In genomic region chr12:98369601-98370000, GRCh38 we compare ENCODE assay signal across 26 cellular contexts.
"Had no signal": no experiment of that assay in that cellular context is flagged by ENCODE, and none has a peak within 500 bp of the region (broad histone marks: within the 10 kb centered on the region; RNA-seq: fewer than 3 reads in every experiment).

No MANE protein-coding gene starts in this region.

- H3K27me3 ChIP-seq: body of pancreas had no signal

- H3K9me3 ChIP-seq: body of pancreas had no signal

- DNase-seq: activated CD4-positive, alpha-beta T cell treated with anti-CD3 and anti-CD28 coated beads for 48 hours; activated CD4-positive, alpha-beta T cell treated with anti-CD3 and anti-CD28 coated beads, Interleukin-2, amount 50 U/mL, for 4 hours; activated CD4-positive, CD25-positive, alpha-beta regulatory T cell treated with anti-CD3 and anti-CD28 coated beads, Interleukin-2, amount 50 U/mL, for 72 hours; activated CD8-positive, alpha-beta T cell treated with anti-CD3 and anti-CD28 coated beads, Interleukin-2, amount 10 ng/mL, durations not matched to agents 7 days and 5 days; activated effector memory CD4-positive, alpha-beta T cell treated with Interleukin-2 at 50 U/mL for 16 hours; activated naive CD4-positive, alpha-beta T cell; activated T-cell treated with anti-CD3 and anti-CD28 coated beads, Interleukin-2, amount 50 U/mL, for 24 hours; aorta; body of pancreas; cerebellar nuclear complex; KG1; NCI-H1092; NCI-H1417; NCI-H1930; NCI-H2107; NCI-H345; NCI-H510A treated with DMSO at 0.1 percent for 48 hours; NCI-H69; PC-3; SIG-M5; T-helper 17 cell; T-helper 9 cell had no signal

- H3K4me3 ChIP-seq: body of pancreas had no signal

- H3K9me3 Mint-ChIP-seq: activated naive CD4-positive, alpha-beta T cell treated with anti-CD3 and anti-CD28 coated beads, Interleukin-2, amount 50 U/mL, for 24 hours; activated T-cell treated with anti-CD3 and anti-CD28 coated beads, Interleukin-2, amount 50 U/mL, for 24 hours; activated T-helper 1 cell treated with anti-CD3 and anti-CD28 coated beads, Interleukin-12 subunit alpha, Interleukin-12 subunit beta, Interleukin-2, Interleukin-4 antibody, amounts not matched to agents 30 ng/mL and 10 ng/mL and 1 ng/mL, durations not matched to agents 14 hours and 24 hours and 36 hours; WTC11 had no signal

- H3K36me3 Mint-ChIP-seq: activated naive CD4-positive, alpha-beta T cell treated with anti-CD3 and anti-CD28 coated beads, Interleukin-2, amount 50 U/mL, for 24 hours; WTC11 had no signal

- ATAC-seq: activated CD8-positive, alpha-beta T cell treated with anti-CD3 and anti-CD28 coated beads, Interleukin-2, amount 10 ng/mL, durations not matched to agents 7 days and 5 days; body of pancreas; PC-3; T-helper 17 cell; WTC11 had no signal

- H3K4me3 Mint-ChIP-seq: activated CD8-positive, alpha-beta T cell treated with anti-CD3 and anti-CD28 coated beads, Interleukin-2, amount 10 ng/mL, durations not matched to agents 7 days and 5 days; activated naive CD4-positive, alpha-beta T cell treated with anti-CD3 and anti-CD28 coated beads, Interleukin-2, amount 50 U/mL, for 24 hours; activated T-cell treated with anti-CD3 and anti-CD28 coated beads, Interleukin-2, amount 50 U/mL, for 24 hours; activated T-helper 1 cell treated with anti-CD3 and anti-CD28 coated beads, Interleukin-12 subunit alpha, Interleukin-12 subunit beta, Interleukin-2, Interleukin-4 antibody, amounts not matched to agents 30 ng/mL and 10 ng/mL and 1 ng/mL, durations not matched to agents 14 hours and 24 hours and 36 hours; T-helper 17 cell; WTC11 had no signal

- H3K27ac Mint-ChIP-seq: activated CD8-positive, alpha-beta T cell treated with anti-CD3 and anti-CD28 coated beads, Interleukin-2, amount 10 ng/mL, durations not matched to agents 7 days and 5 days; activated naive CD4-positive, alpha-beta T cell treated with anti-CD3 and anti-CD28 coated beads, Interleukin-2, amount 50 U/mL, for 24 hours; activated T-cell treated with anti-CD3 and anti-CD28 coated beads, Interleukin-2, amount 50 U/mL, for 24 hours; activated T-helper 1 cell treated with anti-CD3 and anti-CD28 coated beads, Interleukin-12 subunit alpha, Interleukin-12 subunit beta, Interleukin-2, Interleukin-4 antibody, amounts not matched to agents 30 ng/mL and 10 ng/mL and 1 ng/mL, durations not matched to agents 14 hours and 24 hours and 36 hours; T-helper 17 cell; WTC11 had no signal

- FAIRE-seq: RCC 7860 had no signal

- H3K27ac ChIP-seq: body of pancreas had no signal
